Comparison of ENCODE assay signal across 1 cellular context in genomic region chr1:236089046-236089773, GRCh38.
TF ChIP-seq lines count a peak whose summit lies in the region.

No MANE protein-coding gene starts in this region.

TF ChIP-seq in SK-N-SH treated with all-trans-retinoic acid at 6 μM for 48 hours, 23 proteins besides CTCF, POLR2A, EP300 and RAD21 (continued from another document):
- TF ChIP-seq CSRNP3 (CRISPR knock-in tag; IDR thresholded peaks at IDR 0.05) (no peak), TSHZ2 (CRISPR knock-in tag; IDR thresholded peaks at IDR 0.05) (no peak), ZFP30 (CRISPR knock-in tag; IDR thresholded peaks at IDR 0.05) (no peak)
